In genomic region chr7:29113384-29114102, GRCh38 we compare ENCODE assay signal across 8 cellular contexts. TPM values are rescaled to one million over a fixed set of nuclear protein-coding genes. Genes with fewer than 3 reads are reported as not detected.
DNase-seq lines count a peak whose midpoint lies in the region; ATAC-seq and TF ChIP-seq lines count a peak whose summit lies in the region.

No MANE protein-coding gene starts in this region.

- WGBS in mammary epithelial cell (ENCODE audit: low coverage, missing lambda C conversion rate), result 20% methylated on average over 5 of the region's 5 CpGs

- no peak overlapping the region for H2AFZ ChIP-seq in mammary epithelial cell (ENCODE audit: low read depth, low read length)

- peak overlapping the region; percentile 55 for H3K27ac Mint-ChIP-seq in activated CD4-positive, alpha-beta T cell treated with anti-CD3 and anti-CD28 coated beads, Interleukin-2, amount 10 ng/mL, durations not matched to agents 24 days and 14 days
- peak overlapping the region in 1 of 2 donors; percentile 3 for H3K27ac Mint-ChIP-seq in natural killer cell

- BruUV-seq in mammary epithelial cell (replicated peaks; lab: Mats Ljungman, UMichigan), result no TSS peak

- peak overlapping the region; percentile 44 for H3K4me2 ChIP-seq in mammary epithelial cell (ENCODE audit: insufficient read depth, low read depth, low read length)

- peak; percentile 44 to 58 for TF ChIP-seq CTCF in mammary epithelial cell (conservative IDR thresholded peaks at IDR 0.05 in 1 of 2, IDR thresholded peaks at IDR 0.05 in 1 of 2; ENCODE audit: extremely low read depth in 1 of 2, insufficient read depth in 1 of 2, low read depth in 1 of 2, low read length in 2 of 2)
- no peak for TF ChIP-seq CTCF in natural killer cell (IDR thresholded peaks at IDR 0.05)

- peaks cover 26% of the 10 kb centered on the region for H3K27me3 Mint-ChIP-seq in activated CD4-positive, alpha-beta T cell treated with anti-CD3 and anti-CD28 coated beads, Interleukin-2, amount 10 ng/mL, durations not matched to agents 24 days and 14 days
- H3K27me3 Mint-ChIP-seq in natural killer cell (ENCODE audit: low read depth in 2 of 2), result peaks cover 21 to 51% of the 10 kb centered on the region in 2 donors

- H3K4me3 Mint-ChIP-seq in activated CD4-positive, alpha-beta T cell treated with anti-CD3 and anti-CD28 coated beads, Interleukin-2, amount 10 ng/mL, durations not matched to agents 24 days and 14 days, result no peak overlapping the region
- H3K4me3 Mint-ChIP-seq in natural killer cell, result no peak overlapping the region

- intact Hi-C loops in activated CD4-positive, alpha-beta T cell treated with anti-CD3 and anti-CD28 coated beads, Interleukin-2, amount 10 ng/mL, durations not matched to agents 24 days and 14 days (cut with micrococcal nuclease), result no loop called here
- intact Hi-C loops in mammary epithelial cell (cut with micrococcal nuclease) (loop anchor here (1.0 to 5.0 kb wide), 5 partner anchors 25 to 295 kb away; no protein-coding TSS in a partner anchor), natural killer cell (cut with micrococcal nuclease) (loop anchor here (5.0 kb wide), 1 partner anchor 294 kb away; no protein-coding TSS in a partner anchor)

- no peaks in the 10 kb centered on the region for H3K79me2 ChIP-seq in mammary epithelial cell (ENCODE audit: insufficient read depth, low read length)

- H3K4me3 ChIP-seq in mammary epithelial cell (replicated peaks in 1 of 3; ENCODE audit: insufficient read depth in 1 of 3, low read depth in 2 of 3, low read length in 3 of 3), result peak overlapping the region in 1 of 3 experiments; percentile 32

- H3K27me3 ChIP-seq in mammary epithelial cell (ENCODE audit: insufficient read depth, low read length), result no peaks in the 10 kb centered on the region

- H3K27ac ChIP-seq in mammary epithelial cell (ENCODE audit: insufficient read depth, low read depth, low read length), result peak overlapping the region; percentile 53

- no peak overlapping the region for H3K9ac ChIP-seq in mammary epithelial cell (ENCODE audit: insufficient read depth, low read length)

- ATAC-seq in natural killer cell, result peak in 2 of 3 donors; percentile 33 to 43
- ATAC-seq in GM21423 (IDR thresholded peaks at IDR 0.05; ENCODE audit: unreplicated experiment), result no peak

- CTCF ChIA-PET in mammary epithelial cell (lab: Charles Lee; ENCODE audit: low non-redundant PET), result interaction anchor here (0.7 kb wide), 1 partner anchor 22 kb away, joined by 3 read pairs; no protein-coding TSS in a partner anchor

- DNase-seq in activated CD4-positive, alpha-beta T cell treated with anti-CD3 and anti-CD28 coated beads, Interleukin-2, amount 10 ng/mL, durations not matched to agents 24 days and 14 days, result peak; percentile 57
- no peak for DNase-seq in activated CD4-positive, alpha-beta T cell treated with anti-CD3 and anti-CD28 coated beads for 1 hour
- DNase-seq in NCI-H1092 (lab: John Stamatoyannopoulos, UW) (peak; percentile 31), mammary epithelial cell (peak; percentile 91), natural killer cell (no peak), GM19240 (ENCODE audit: insufficient read length, low spot score) (no peak), hippocampal formation (lab: John Stamatoyannopoulos, UW) (no peak)

- H3K9me3 ChIP-seq in mammary epithelial cell (replicated peaks; ENCODE audit: insufficient read depth, low read length), result no peaks in the 10 kb centered on the region

- no peaks in the 10 kb centered on the region for H3K36me3 ChIP-seq in mammary epithelial cell (ENCODE audit: insufficient read depth, low read length)

- peaks cover 11% of the 10 kb centered on the region for H3K4me1 Mint-ChIP-seq in activated CD4-positive, alpha-beta T cell treated with anti-CD3 and anti-CD28 coated beads, Interleukin-2, amount 10 ng/mL, durations not matched to agents 24 days and 14 days
- peaks cover 9 to 12% of the 10 kb centered on the region in 2 donors for H3K4me1 Mint-ChIP-seq in natural killer cell

- dilution Hi-C loops in mammary epithelial cell (cut with HindIII; ENCODE audit: low sequenced_read_pairs), result no loop called here

- no peaks in the 10 kb centered on the region for H4K20me1 ChIP-seq in mammary epithelial cell (ENCODE audit: insufficient read depth, low read length)

- no peaks in the 10 kb centered on the region for H3K9me3 Mint-ChIP-seq in activated CD4-positive, alpha-beta T cell treated with anti-CD3 and anti-CD28 coated beads, Interleukin-2, amount 10 ng/mL, durations not matched to agents 24 days and 14 days
- H3K9me3 Mint-ChIP-seq in natural killer cell, result no peaks in the 10 kb centered on the region

- H3K36me3 Mint-ChIP-seq in activated CD4-positive, alpha-beta T cell treated with anti-CD3 and anti-CD28 coated beads, Interleukin-2, amount 10 ng/mL, durations not matched to agents 24 days and 14 days (ENCODE audit: low read depth), result no peaks in the 10 kb centered on the region
- H3K36me3 Mint-ChIP-seq in natural killer cell, result no peaks in the 10 kb centered on the region

- H3K4me1 ChIP-seq in mammary epithelial cell (ENCODE audit: insufficient read depth, low read length), result peaks cover 54% of the 10 kb centered on the region

- in situ Hi-C loops in mammary epithelial cell (cut with MboI; ENCODE audit: low sequenced_read_pairs in 2 of 2), result loop anchor here in 1 of 2 donors (10.0 kb wide), 1 partner anchor 291 kb away; no protein-coding TSS in a partner anchor

RNA-seq across cellular contexts. Expression of gene CPVL, which starts 32.8 kb away (rescaled TPM):
- total RNA-seq in activated CD4-positive, alpha-beta T cell treated with anti-CD3 and anti-CD28 coated beads, Interleukin-2, amount 10 ng/mL, durations not matched to agents 24 days and 14 days, result not detected in 2 replicates
- not detected for total RNA-seq in mammary epithelial cell
- polyA plus RNA-seq in mammary epithelial cell, result 0.57 TPM
- polyA minus RNA-seq in mammary epithelial cell, result not detected
- total RNA-seq in natural killer cell, result 10 to 100 TPM in 1 of 3 donors, 1 to 10 TPM in 2; 4.9 to 11.6 (median 9.8) TPM

Comparison
In these comparisons a context has a peak if more than half of its experiments do, and no peak if none do; other contexts are left out.
1. DNase-seq: peak in activated CD4-positive, alpha-beta T cell treated with anti-CD3 and anti-CD28 coated beads, Interleukin-2, amount 10 ng/mL, durations not matched to agents 24 days and 14 days (single experiment), NCI-H1092 (single experiment) and mammary epithelial cell (single experiment); none in activated CD4-positive, alpha-beta T cell treated with anti-CD3 and anti-CD28 coated beads for 1 hour (single experiment), natural killer cell (single experiment), GM19240 (single experiment) and hippocampal formation (0 of 2).